In the genomic region with DNA sequence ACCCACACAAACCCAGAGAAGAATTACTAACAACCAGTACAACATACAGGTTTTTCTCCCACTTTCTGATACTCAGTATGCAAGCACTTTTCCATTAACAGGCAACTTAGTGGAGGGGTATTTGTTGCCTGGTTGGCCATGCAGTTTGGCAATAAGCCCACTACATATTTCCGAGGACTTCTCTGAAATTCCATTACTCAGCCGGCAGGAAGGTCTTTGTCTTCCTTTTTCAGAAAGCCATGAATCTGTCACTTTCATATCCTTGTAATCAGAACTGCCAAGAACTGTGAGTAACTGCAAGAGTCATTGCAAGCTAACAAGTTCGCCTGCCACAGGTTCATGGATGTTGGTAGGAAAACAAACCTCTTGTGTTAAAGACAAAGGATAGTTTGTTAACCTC, we compare ENCODE assay signal across 14 cellular contexts.
A peak's percentile ranks its signal among the peaks of the same experiment; 100 is the strongest.
DNase-seq lines count a peak whose midpoint lies in the region; ATAC-seq, FAIRE-seq and TF ChIP-seq lines count a peak whose summit lies in the region.
"Had no signal": no experiment of that assay in that cellular context is flagged by ENCODE, and none has a peak within 500 bp of the region (broad histone marks: within the 10 kb centered on the region; RNA-seq: fewer than 3 reads in every experiment).

No MANE protein-coding gene starts in this region.

- no peak overlapping the region for H3K4ac ChIP-seq in H1 (replicated peaks; ENCODE audit: insufficient read length, low read depth, low read length)

- H3K36me3 ChIP-seq in PC-9 (ENCODE audit: low read depth) (no peaks in the 10 kb centered on the region), H1 (ENCODE audit: control insufficient read depth in 2 of 4, insufficient read depth in 4 of 4, low read length in 3 of 4) (no peaks in the 10 kb centered on the region; a peak in 1 of 8 replicates), uterus (no peaks in the 10 kb centered on the region)

- no peak for TF ChIP-seq RAD21 in H1 (IDR thresholded peaks at IDR 0.05 in 1 of 2, conservative IDR thresholded peaks at IDR 0.05 in 1 of 2; ENCODE audit: low read depth in 2 of 2, low read length in 2 of 2)

- H3K56ac ChIP-seq in H1 (replicated peaks; ENCODE audit: insufficient read length, low read depth, low read length): no peak overlapping the region

- no peak for ATAC-seq in stimulated activated effector memory CD8-positive, alpha-beta T cell treated with anti-CD3 and anti-CD28 coated beads, Interleukin-12 subunit alpha, Interleukin-12 subunit beta, amount 100 ng/mL, for 72 hours
- ATAC-seq: activated CD4-positive, CD25-positive, alpha-beta regulatory T cell treated with anti-CD3 and anti-CD28 coated beads, Interleukin-2, amount 50 U/mL, for 24 hours; stimulated activated naive B cell treated with anti-CD40 and anti-IgM and Interleukin-4, amounts not matched to agents 10 μg/mL and 1 μg/mL and 100 μg/mL, for 72 hours had no signal

- H2BK20ac ChIP-seq in H1 (ENCODE audit: low read length): no peak overlapping the region

- CTCF ChIA-PET in PC-9 (lab: Charles Lee): no interaction called here
- CTCF ChIA-PET in H1 (lab: Charles Lee; ENCODE audit: partially characterized antibody): no interaction called here

- H4K91ac ChIP-seq in H1 (replicated peaks; ENCODE audit: insufficient read length, low read length): no peak overlapping the region

- H3K27ac Mint-ChIP-seq in stimulated activated effector memory CD8-positive, alpha-beta T cell treated with anti-CD3 and anti-CD28 coated beads, Interleukin-12 subunit alpha, Interleukin-12 subunit beta, amount 100 ng/mL, for 72 hours: no peak overlapping the region
- H3K27ac Mint-ChIP-seq: stimulated activated naive B cell treated with anti-CD40 and anti-IgM and Interleukin-4, amounts not matched to agents 10 μg/mL and 1 μg/mL and 100 μg/mL, for 72 hours had no signal

- H3K4me2 ChIP-seq in PC-9 (peak overlapping the region; percentile 15; the same call in 1 of the 2 replicates), H1 (ENCODE audit: insufficient read depth in 1 of 2, low read depth in 2 of 2, low read length in 2 of 2) (no peak overlapping the region)

- H2AK5ac ChIP-seq in H1 (ENCODE audit: low read depth, low read length): no peak overlapping the region

- no TSS peak for BruUV-seq in PC-9 (replicated peaks; lab: Mats Ljungman, UMichigan)

- H2AFZ ChIP-seq in PC-9 (peak overlapping the region; percentile 49; the same call in 1 of the 2 replicates), H1 (ENCODE audit: low read length) (peak overlapping the region; percentile 90)

- TF ChIP-seq EP300 in H1 (IDR thresholded peaks at IDR 0.05; ENCODE audit: borderline replicate concordance in 1 of 2, low read depth in 2 of 2, low read length in 2 of 2): no peak

- no peak overlapping the region for H2BK5ac ChIP-seq in H1 (ENCODE audit: low read depth, low read length)

- TF ChIP-seq CTCF in PC-9 (conservative IDR thresholded peaks at IDR 0.05) (no peak), H1 (IDR thresholded peaks at IDR 0.05; ENCODE audit: control extremely low read depth in 1 of 3, insufficient read depth in 1 of 3, low read depth in 1 of 3, low read length in 3 of 3) (no peak), uterus (IDR thresholded peaks at IDR 0.05) (no peak)

- H3K9me2 ChIP-seq in PC-9 (ENCODE audit: insufficient read depth): no peaks in the 10 kb centered on the region

- POLR2A ChIA-PET in PC-9 (lab: Charles Lee; ENCODE audit: unreplicated experiment) (no interaction called here), H1 (lab: Charles Lee; ENCODE audit: partially characterized antibody) (no interaction called here)

- H3K79me1 ChIP-seq in H1 (ENCODE audit: low read depth, low read length): no peaks in the 10 kb centered on the region

- intact Hi-C loops in PC-9 (cut with micrococcal nuclease; ENCODE audit: unreplicated experiment) (no loop called here), uterus (cut with DNase I; ENCODE audit: low total_unique reads) (no loop called here)

- H3K4me1 ChIP-seq in PC-9 (replicated peaks; ENCODE audit: insufficient read depth): peaks cover 17% of the 10 kb centered on the region
- no peaks in the 10 kb centered on the region for H3K4me1 ChIP-seq in H1 (replicated peaks in 1 of 4; ENCODE audit: control insufficient read depth in 3 of 4, insufficient read depth in 4 of 4, low read length in 3 of 4)
- H3K4me1 ChIP-seq in uterus: no peaks in the 10 kb centered on the region

- H3K36me3 Mint-ChIP-seq in stimulated activated effector memory CD8-positive, alpha-beta T cell treated with anti-CD3 and anti-CD28 coated beads, Interleukin-12 subunit alpha, Interleukin-12 subunit beta, amount 100 ng/mL, for 72 hours: no peaks in the 10 kb centered on the region
- H3K36me3 Mint-ChIP-seq: stimulated activated naive B cell treated with anti-CD40 and anti-IgM and Interleukin-4, amounts not matched to agents 10 μg/mL and 1 μg/mL and 100 μg/mL, for 72 hours had no signal

- no peak overlapping the region for H3K18ac ChIP-seq in H1 (ENCODE audit: extremely low read depth, low read length)

- TF ChIP-seq POLR2A in H1 (IDR thresholded peaks at IDR 0.05; ENCODE audit: control extremely low read depth in 1 of 2, low read depth in 2 of 2, low read length in 2 of 2): no peak
- TF ChIP-seq POLR2A in uterus (IDR thresholded peaks at IDR 0.05): no peak

- H3K27ac ChIP-seq in PC-9 (0 out of 2 replicates have a peak overlapping the region, but pooled peaks have one; percentile 1), H1 (ENCODE audit: low read depth, low read length) (no peak overlapping the region), uterus (no peak overlapping the region)

- no peaks in the 10 kb centered on the region; the same call in 1 of the 2 replicates for H3K9me3 ChIP-seq in PC-9 (ENCODE audit: insufficient read depth, low read depth)
- no peaks in the 10 kb centered on the region for H3K9me3 ChIP-seq in H1 (ENCODE audit: insufficient read depth in 2 of 2, low read depth in 1 of 2, low read length in 1 of 2)
- H3K9me3 ChIP-seq in uterus: no peaks in the 10 kb centered on the region

- no peak overlapping the region for H3K4me3 Mint-ChIP-seq in stimulated activated effector memory CD8-positive, alpha-beta T cell treated with anti-CD3 and anti-CD28 coated beads, Interleukin-12 subunit alpha, Interleukin-12 subunit beta, amount 100 ng/mL, for 72 hours
- H3K4me3 Mint-ChIP-seq: stimulated activated naive B cell treated with anti-CD40 and anti-IgM and Interleukin-4, amounts not matched to agents 10 μg/mL and 1 μg/mL and 100 μg/mL, for 72 hours had no signal

- no peaks in the 10 kb centered on the region for H4K20me1 ChIP-seq in PC-9 (ENCODE audit: insufficient read depth)
- no peaks in the 10 kb centered on the region for H4K20me1 ChIP-seq in H1 (replicated peaks in 1 of 2; ENCODE audit: control insufficient read depth in 1 of 2, insufficient read depth in 2 of 2, low read length in 2 of 2)

- no peaks in the 10 kb centered on the region for H3K4me1 Mint-ChIP-seq in stimulated activated effector memory CD8-positive, alpha-beta T cell treated with anti-CD3 and anti-CD28 coated beads, Interleukin-12 subunit alpha, Interleukin-12 subunit beta, amount 100 ng/mL, for 72 hours
- H3K4me1 Mint-ChIP-seq: stimulated activated naive B cell treated with anti-CD40 and anti-IgM and Interleukin-4, amounts not matched to agents 10 μg/mL and 1 μg/mL and 100 μg/mL, for 72 hours had no signal

- H4K5ac ChIP-seq in H1 (ENCODE audit: insufficient read length, low read depth, low read length): no peak overlapping the region

- H3K27me3 ChIP-seq in PC-9 (ENCODE audit: insufficient read depth, low read depth): no peaks in the 10 kb centered on the region
- no peaks in the 10 kb centered on the region for H3K27me3 ChIP-seq in H1 (replicated peaks in 1 of 4; ENCODE audit: control insufficient read depth in 3 of 4, extremely low read depth in 1 of 4, insufficient read depth in 3 of 4, low read length in 3 of 4)
- H3K27me3 ChIP-seq in uterus: no peaks in the 10 kb centered on the region

- 58% methylated on average over 3 of the region's 3 CpGs; no CpG with 5 or more reads in 1 of the 2 experiments for WGBS in H1 (ENCODE audit: extremely low coverage in 1 of 2, insufficient coverage in 1 of 2, insufficient read length in 1 of 2, insufficient replicate concordance in 2 of 2, low coverage in 1 of 2, low lambda C conversion rate in 2 of 2, missing lambda C conversion rate in 1 of 2), 2 experiments

- no peak overlapping the region for H3K14ac ChIP-seq in H1 (ENCODE audit: insufficient read length)

- H2BK12ac ChIP-seq in H1 (ENCODE audit: low read depth, low read length): no peak overlapping the region

- no peaks in the 10 kb centered on the region for H3K23me2 ChIP-seq in H1 (ENCODE audit: low read depth, low read length)

- H3F3A ChIP-seq in PC-9 (ENCODE audit: insufficient read depth, low read depth): no peaks in the 10 kb centered on the region

- DNase-seq in EH (ENCODE audit: low read depth): peak; percentile 1
- DNase-seq in PC-9: peak; percentile 43 to 66
- no peak for DNase-seq in H1 (ENCODE audit: low read depth in 1 of 2, low spot score in 2 of 2)
- peak; percentile 31 for DNase-seq in myocyte (ENCODE audit: low read depth)
- DNase-seq in DMS79 (lab: John Stamatoyannopoulos, UW): no peak
- DNase-seq in stimulated activated CD4-positive, alpha-beta T cell treated with anti-CD3 and anti-CD28 coated beads, Interleukin-15, amount 100 ng/mL, for 24 hours: no peak
- no peak for DNase-seq in stimulated activated effector memory CD8-positive, alpha-beta T cell treated with anti-CD3 and anti-CD28 coated beads, Interleukin-12 subunit alpha, Interleukin-12 subunit beta, amount 100 ng/mL, for 72 hours (ENCODE audit: low spot score in 2 of 2)
- no peak for DNase-seq in uterus
- DNase-seq: effector memory CD4-positive, alpha-beta T cell; midbrain; NCI-H1417 treated with DMSO at 0.1 percent for 48 hours; stimulated activated naive B cell treated with anti-CD40 and anti-IgM and Interleukin-4, amounts not matched to agents 10 μg/mL and 1 μg/mL and 100 μg/mL, for 72 hours had no signal

- peak overlapping the region; percentile 56 for H2BK120ac ChIP-seq in H1 (replicated peaks; ENCODE audit: low read depth, low read length)

- no peak overlapping the region for H4K8ac ChIP-seq in H1 (ENCODE audit: extremely low read depth, insufficient read depth, low read length)

- H3K9ac ChIP-seq in H1 (replicated peaks in 1 of 4; ENCODE audit: extremely low read depth in 1 of 4, low read depth in 3 of 4, low read length in 3 of 4): no peak overlapping the region

- peaks cover 21% of the 10 kb centered on the region for H3K9me3 Mint-ChIP-seq in stimulated activated effector memory CD8-positive, alpha-beta T cell treated with anti-CD3 and anti-CD28 coated beads, Interleukin-12 subunit alpha, Interleukin-12 subunit beta, amount 100 ng/mL, for 72 hours

- FAIRE-seq in H1 (lab: Jason Lieb, UNC): peak; percentile 32
- FAIRE-seq: GM18507 had no signal

- H3K4me3 ChIP-seq in PC-9: no peak overlapping the region
- no peak overlapping the region for H3K4me3 ChIP-seq in H1 (ENCODE audit: extremely low read depth in 1 of 4, insufficient read depth in 2 of 4, low read depth in 3 of 4, low read length in 4 of 4)
- no peak overlapping the region for H3K4me3 ChIP-seq in uterus

- H3K79me2 ChIP-seq in PC-9 (ENCODE audit: low read depth) (no peaks in the 10 kb centered on the region), H1 (ENCODE audit: control insufficient read depth in 1 of 2, insufficient read depth in 2 of 2, low read length in 2 of 2) (no peaks in the 10 kb centered on the region)

- H2BK15ac ChIP-seq in H1 (ENCODE audit: low read length): no peak overlapping the region

- no peak overlapping the region for H3K23ac ChIP-seq in H1 (ENCODE audit: insufficient read length)

Comparison
In these comparisons a context has a peak if more than half of its experiments do, and no peak if none do; other contexts are left out.
1. DNase-seq: peak in EH (single experiment), PC-9 (2 of 2) and myocyte (single experiment); none in H1 (0 of 2), DMS79 (single experiment), stimulated activated CD4-positive, alpha-beta T cell treated with anti-CD3 and anti-CD28 coated beads, Interleukin-15, amount 100 ng/mL, for 24 hours (single experiment), stimulated activated effector memory CD8-positive, alpha-beta T cell treated with anti-CD3 and anti-CD28 coated beads, Interleukin-12 subunit alpha, Interleukin-12 subunit beta, amount 100 ng/mL, for 72 hours (0 of 2) and uterus (0 of 2).